Comparison of ENCODE assay signal across 16 cellular contexts in the genomic region with DNA sequence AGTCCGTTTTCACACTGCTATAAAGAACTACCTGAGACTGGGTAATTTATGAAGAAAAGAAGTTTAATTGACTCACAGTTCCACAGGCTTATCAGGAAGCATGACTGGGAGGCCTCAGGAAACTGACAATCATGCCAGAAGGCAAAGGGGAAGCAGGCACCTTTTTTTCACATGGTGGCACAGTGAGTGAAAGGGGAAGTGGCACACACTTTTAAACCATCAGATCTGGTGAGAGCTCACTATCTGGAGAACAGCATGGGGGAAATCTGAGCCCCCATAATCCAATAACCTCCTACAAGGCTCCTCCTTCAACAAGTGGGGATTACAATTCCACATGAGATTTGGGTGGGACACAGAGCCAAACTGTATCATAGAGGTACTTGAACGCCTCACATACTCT. TPM values are rescaled to one million over a fixed set of nuclear protein-coding genes. Genes with fewer than 3 reads are reported as not detected.
DNase-seq lines count a peak whose midpoint lies in the region; ATAC-seq and TF ChIP-seq lines count a peak whose summit lies in the region.
"Had no signal": no experiment of that assay in that cellular context is flagged by ENCODE, and none has a peak within 500 bp of the region (broad histone marks: within the 10 kb centered on the region; RNA-seq: fewer than 3 reads in every experiment).

No MANE protein-coding gene starts in this region.

- ATAC-seq in stimulated activated effector memory CD8-positive, alpha-beta T cell treated with anti-CD3 and anti-CD28 coated beads, Interleukin-12 subunit alpha, Interleukin-12 subunit beta, amount 100 ng/mL, for 72 hours, result no peak

- no peak for TF ChIP-seq CTCF in coronary artery (IDR thresholded peaks at IDR 0.05)

- H3K27ac ChIP-seq in coronary artery, result no peak overlapping the region
- H3K27ac ChIP-seq: ovary, spleen had no signal

- H3K27me3 Mint-ChIP-seq in dendritic cell treated with granulocyte-macrophage colony-stimulating factor and Interleukin-4, amounts not matched to agents 40 ng/mL and 50 ng/mL, for 4 days, result no peaks in the 10 kb centered on the region

- H3K36me3 Mint-ChIP-seq in dendritic cell treated with granulocyte-macrophage colony-stimulating factor and Interleukin-4, amounts not matched to agents 40 ng/mL and 50 ng/mL, for 4 days (ENCODE audit: low read depth), result no peaks in the 10 kb centered on the region
- no peaks in the 10 kb centered on the region for H3K36me3 Mint-ChIP-seq in stimulated activated effector memory CD8-positive, alpha-beta T cell treated with anti-CD3 and anti-CD28 coated beads, Interleukin-12 subunit alpha, Interleukin-12 subunit beta, amount 100 ng/mL, for 72 hours
- H3K36me3 Mint-ChIP-seq: activated naive CD8-positive, alpha-beta T cell; CD4-positive, CD25-positive, alpha-beta regulatory T cell; mesothelial cell of epicardium had no signal

- no peak overlapping the region for H3K4me3 ChIP-seq in coronary artery
- H3K4me3 ChIP-seq: ovary had no signal

- no peaks in the 10 kb centered on the region for H3K9me3 Mint-ChIP-seq in dendritic cell treated with granulocyte-macrophage colony-stimulating factor and Interleukin-4, amounts not matched to agents 40 ng/mL and 50 ng/mL, for 4 days
- no peaks in the 10 kb centered on the region for H3K9me3 Mint-ChIP-seq in stimulated activated effector memory CD8-positive, alpha-beta T cell treated with anti-CD3 and anti-CD28 coated beads, Interleukin-12 subunit alpha, Interleukin-12 subunit beta, amount 100 ng/mL, for 72 hours
- H3K9me3 Mint-ChIP-seq: mesothelial cell of epicardium had no signal

- DNase-seq in GF-D8 (lab: John Stamatoyannopoulos, UW) (peak; percentile 51), NOMO-1 (lab: John Stamatoyannopoulos, UW; ENCODE audit: unreplicated experiment in 2 of 2) (peak; percentile 35 to 73), pulmonary artery endothelial cell (ENCODE audit: low read depth, low spot score) (peak; percentile 7), coronary artery (ENCODE audit: low spot score) (no peak), NCI-H774 (lab: John Stamatoyannopoulos, UW) (no peak)
- DNase-seq in stimulated activated effector memory CD8-positive, alpha-beta T cell treated with anti-CD3 and anti-CD28 coated beads, Interleukin-12 subunit alpha, Interleukin-12 subunit beta, amount 100 ng/mL, for 72 hours (ENCODE audit: low spot score in 2 of 2), result no peak
- no peak for DNase-seq in activated CD8-positive, alpha-beta memory T cell treated with anti-CD3 and anti-CD28 coated beads, Interleukin-2, amount 50 U/mL, for 4 hours
- DNase-seq: CD4-positive, CD25-positive, alpha-beta regulatory T cell; NCI-H1105; ovary had no signal

- intact Hi-C loops in dendritic cell treated with granulocyte-macrophage colony-stimulating factor and Interleukin-4, amounts not matched to agents 40 ng/mL and 50 ng/mL, for 4 days (cut with micrococcal nuclease), result no loop called here

- peak overlapping the region; percentile 84 for H3K27ac Mint-ChIP-seq in dendritic cell treated with granulocyte-macrophage colony-stimulating factor and Interleukin-4, amounts not matched to agents 40 ng/mL and 50 ng/mL, for 4 days
- no peak overlapping the region for H3K27ac Mint-ChIP-seq in stimulated activated effector memory CD8-positive, alpha-beta T cell treated with anti-CD3 and anti-CD28 coated beads, Interleukin-12 subunit alpha, Interleukin-12 subunit beta, amount 100 ng/mL, for 72 hours
- H3K27ac Mint-ChIP-seq: activated naive CD8-positive, alpha-beta T cell; CD4-positive, CD25-positive, alpha-beta regulatory T cell; mesothelial cell of epicardium had no signal

- H3K4me1 Mint-ChIP-seq in dendritic cell treated with granulocyte-macrophage colony-stimulating factor and Interleukin-4, amounts not matched to agents 40 ng/mL and 50 ng/mL, for 4 days (ENCODE audit: low read depth), result peaks cover 30% of the 10 kb centered on the region
- H3K4me1 Mint-ChIP-seq in stimulated activated effector memory CD8-positive, alpha-beta T cell treated with anti-CD3 and anti-CD28 coated beads, Interleukin-12 subunit alpha, Interleukin-12 subunit beta, amount 100 ng/mL, for 72 hours, result no peaks in the 10 kb centered on the region

- H3K4me3 Mint-ChIP-seq in dendritic cell treated with granulocyte-macrophage colony-stimulating factor and Interleukin-4, amounts not matched to agents 40 ng/mL and 50 ng/mL, for 4 days, result peak overlapping the region; percentile 9
- H3K4me3 Mint-ChIP-seq in stimulated activated effector memory CD8-positive, alpha-beta T cell treated with anti-CD3 and anti-CD28 coated beads, Interleukin-12 subunit alpha, Interleukin-12 subunit beta, amount 100 ng/mL, for 72 hours, result no peak overlapping the region
- H3K4me3 Mint-ChIP-seq: activated naive CD8-positive, alpha-beta T cell; CD4-positive, CD25-positive, alpha-beta regulatory T cell; mesothelial cell of epicardium had no signal

RNA-seq across cellular contexts. Expression of a gene that starts 30.0 kb away (rescaled TPM):
- total RNA-seq in pulmonary artery endothelial cell, result not detected in 2 replicates
- total RNA-seq: CD4-positive, CD25-positive, alpha-beta regulatory T cell; frontal cortex; HT1080; spleen had no signal

RNA-seq across cellular contexts. Expression of a gene that starts 47.0 kb away (rescaled TPM):
- total RNA-seq in pulmonary artery endothelial cell, result not detected in 2 replicates
- total RNA-seq: CD4-positive, CD25-positive, alpha-beta regulatory T cell; HT1080; spleen had no signal

Comparison
In these comparisons a context has a peak if more than half of its experiments do, and no peak if none do; other contexts are left out.
1. DNase-seq: peak in GF-D8 (single experiment), NOMO-1 (2 of 2) and pulmonary artery endothelial cell (single experiment); none in coronary artery (single experiment), stimulated activated effector memory CD8-positive, alpha-beta T cell treated with anti-CD3 and anti-CD28 coated beads, Interleukin-12 subunit alpha, Interleukin-12 subunit beta, amount 100 ng/mL, for 72 hours (0 of 2), activated CD8-positive, alpha-beta memory T cell treated with anti-CD3 and anti-CD28 coated beads, Interleukin-2, amount 50 U/mL, for 4 hours (single experiment) and NCI-H774 (single experiment).